ENCODE assay signal across 8 cellular contexts in the genomic region with DNA sequence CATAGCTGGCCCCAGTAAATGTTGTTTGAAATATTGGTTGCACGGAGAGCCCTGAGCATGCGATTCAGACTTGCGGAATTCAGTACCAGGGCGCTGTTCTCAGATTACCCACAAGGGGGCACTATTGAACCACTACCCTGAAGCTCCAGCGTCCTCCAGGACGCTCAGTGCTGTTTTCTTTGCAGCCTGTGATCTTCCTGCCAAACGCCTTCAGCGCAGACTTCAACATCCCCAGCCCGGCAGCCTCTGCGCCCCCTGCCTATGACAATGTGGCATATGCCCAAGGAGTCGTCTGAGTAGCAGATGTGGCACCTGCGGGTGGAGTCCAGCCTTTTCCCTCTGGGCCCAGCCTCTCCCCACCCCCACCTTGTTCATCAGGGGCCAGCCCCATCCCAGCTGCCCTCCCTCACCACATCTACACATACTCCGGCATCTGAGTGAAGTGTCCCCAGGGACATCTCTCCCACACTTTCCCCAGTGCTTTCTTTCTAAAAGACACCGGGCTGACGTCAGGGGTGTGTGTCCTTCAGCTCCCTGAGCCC. TPM values are rescaled to one million over a fixed set of nuclear protein-coding genes. Genes with fewer than 3 reads are reported as not detected.
DNase-seq lines count a peak whose midpoint lies in the region; ATAC-seq and TF ChIP-seq lines count a peak whose summit lies in the region.

No MANE protein-coding gene starts in this region.

- peak overlapping the region; percentile 11 for H3K4me3 Mint-ChIP-seq in activated naive CD4-positive, alpha-beta T cell treated with anti-CD3 and anti-CD28 coated beads, Interleukin-2, amount 50 U/mL, for 24 hours

- no peaks in the 10 kb centered on the region for H3K9me3 Mint-ChIP-seq in activated naive CD4-positive, alpha-beta T cell treated with anti-CD3 and anti-CD28 coated beads, Interleukin-2, amount 50 U/mL, for 24 hours

- no peaks in the 10 kb centered on the region for H3K36me3 ChIP-seq in cardiac muscle cell

- TF ChIP-seq CTCF in GM10248 (IDR thresholded peaks at IDR 0.05; ENCODE audit: control extremely low read depth, extremely low read depth, low read depth, missing control alignments) (peak; percentile 74), HFF-Myc (IDR thresholded peaks at IDR 0.05; ENCODE audit: low read depth, low read length, missing control alignments) (peak; percentile 89), cardiac muscle cell (IDR thresholded peaks at IDR 0.05; ENCODE audit: low read depth, low read length) (peak; percentile 83)

- CTCF ChIA-PET in GM10248 (lab: Yijun Ruan, JAX): interaction anchor here (0.6 to 12.5 kb wide), 47 partner anchors 9 to 742 kb away, joined by 3 to 268 read pairs (median 4); partner anchors contain the start of genes CCDC86, MS4A10, PRPF19 and TMEM109

- peaks cover 15% of the 10 kb centered on the region for H3K4me1 Mint-ChIP-seq in activated naive CD4-positive, alpha-beta T cell treated with anti-CD3 and anti-CD28 coated beads, Interleukin-2, amount 50 U/mL, for 24 hours

- ATAC-seq in SK-N-SH treated with all-trans-retinoic acid at 6 μM for 48 hours: peak; percentile 93
- ATAC-seq in HG03378 (IDR thresholded peaks at IDR 0.05; ENCODE audit: unreplicated experiment): no peak

- H3K27ac ChIP-seq in cardiac muscle cell: no peak overlapping the region

- H3K4me3 ChIP-seq in HFF-Myc (replicated peaks; ENCODE audit: low read depth, low read length) (no peak overlapping the region), cardiac muscle cell (no peak overlapping the region)

- no peaks in the 10 kb centered on the region for H3K9me3 ChIP-seq in cardiac muscle cell (ENCODE audit: low read depth)

- peak; percentile 87 for DNase-seq in GM10248 (ENCODE audit: extremely low spot score)
- DNase-seq in HFF-Myc (ENCODE audit: extremely low read depth, low read depth): peak; percentile 82
- peak; percentile 94 for DNase-seq in NCI-H1092 (lab: John Stamatoyannopoulos, UW)
- peak; percentile 89 to 96 for DNase-seq in cardiac muscle cell (ENCODE audit: low read depth in 1 of 2, low spot score in 1 of 2)
- DNase-seq in renal cortical epithelial cell (ENCODE audit: low read depth): peak; percentile 85

- no peaks in the 10 kb centered on the region for H3K27me3 Mint-ChIP-seq in activated naive CD4-positive, alpha-beta T cell treated with anti-CD3 and anti-CD28 coated beads, Interleukin-2, amount 50 U/mL, for 24 hours

- no peaks in the 10 kb centered on the region for H3K36me3 Mint-ChIP-seq in activated naive CD4-positive, alpha-beta T cell treated with anti-CD3 and anti-CD28 coated beads, Interleukin-2, amount 50 U/mL, for 24 hours

- H3K4me1 ChIP-seq in cardiac muscle cell (ENCODE audit: low read depth): no peaks in the 10 kb centered on the region

- H3K27ac Mint-ChIP-seq in activated naive CD4-positive, alpha-beta T cell treated with anti-CD3 and anti-CD28 coated beads, Interleukin-2, amount 50 U/mL, for 24 hours: no peak overlapping the region

- POLR2A ChIA-PET in GM10248 (lab: Yijun Ruan, JAX): no interaction called here

- no peaks in the 10 kb centered on the region for H3K27me3 ChIP-seq in cardiac muscle cell

TF ChIP-seq in SK-N-SH treated with all-trans-retinoic acid at 6 μM for 48 hours, 23 proteins besides CTCF, POLR2A, EP300 and RAD21:
- TF ChIP-seq RARB (CRISPR knock-in tag; IDR thresholded peaks at IDR 0.05) (no peak), BACH2 (CRISPR knock-in tag; IDR thresholded peaks at IDR 0.05; ENCODE audit: borderline replicate concordance) (no peak), GLIS3 (CRISPR knock-in tag; IDR thresholded peaks at IDR 0.05) (no peak), ZC3H10 (CRISPR knock-in tag; IDR thresholded peaks at IDR 0.05) (no peak), SNAI2 (CRISPR knock-in tag; IDR thresholded peaks at IDR 0.05) (no peak), TOX (CRISPR knock-in tag; IDR thresholded peaks at IDR 0.05; ENCODE audit: borderline replicate concordance) (no peak), CSDC2 (CRISPR knock-in tag; IDR thresholded peaks at IDR 0.05) (no peak), ZNF70 (CRISPR knock-in tag; IDR thresholded peaks at IDR 0.05) (no peak), PPARA (CRISPR knock-in tag; IDR thresholded peaks at IDR 0.05; ENCODE audit: borderline replicate concordance) (no peak), ZFP3 (CRISPR knock-in tag; IDR thresholded peaks at IDR 0.05) (no peak), ISL1 (CRISPR knock-in tag; IDR thresholded peaks at IDR 0.05) (no peak), CSRNP3 (CRISPR knock-in tag; IDR thresholded peaks at IDR 0.05) (no peak), ZNF565 (CRISPR knock-in tag; conservative IDR thresholded peaks at IDR 0.05; ENCODE audit: low read depth) (no peak)

RNA-seq across cellular contexts. Expression of gene MS4A10, which starts 9.6 kb away (rescaled TPM):
- not detected in 2 replicates for total RNA-seq in cardiac muscle cell
- polyA plus RNA-seq in cardiac muscle cell: not detected in 2 replicates
- total RNA-seq in renal cortical epithelial cell: not detected in 2 replicates

RNA-seq across cellular contexts. Expression of gene MS4A15, which starts 18.8 kb away (rescaled TPM):
- total RNA-seq in cardiac muscle cell (not detected in 2 replicates), renal cortical epithelial cell (not detected in 2 replicates)
- not detected in 2 replicates for polyA plus RNA-seq in cardiac muscle cell

RNA-seq across cellular contexts. Expression of gene MS4A18, which starts 51.0 kb away (rescaled TPM):
- total RNA-seq in cardiac muscle cell (not detected in 2 replicates), renal cortical epithelial cell (not detected in 2 replicates)
- polyA plus RNA-seq in cardiac muscle cell: not detected in 2 replicates
